1 cellular context compared by ENCODE assay signal in the genomic region with DNA sequence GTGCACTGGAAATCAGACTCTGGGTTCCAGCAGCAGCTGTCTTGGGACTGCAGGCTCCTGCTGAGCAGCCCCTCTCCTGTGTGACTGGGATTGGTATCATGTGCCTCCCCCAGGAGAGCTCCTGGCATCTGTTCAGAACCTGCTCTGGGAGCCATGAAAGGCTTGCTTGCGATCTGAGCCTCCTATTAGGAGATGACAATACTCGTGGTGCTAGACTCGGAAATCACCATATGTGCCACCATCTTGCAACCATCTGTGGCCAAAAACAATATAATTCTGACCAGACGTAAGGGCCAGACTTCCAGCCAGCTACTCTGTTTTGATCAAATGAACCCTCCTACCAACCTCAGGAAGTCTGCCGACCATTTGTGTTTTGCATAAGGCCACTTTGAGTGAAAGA.
TF ChIP-seq lines count a peak whose summit lies in the region.

No MANE protein-coding gene starts in this region.

TF ChIP-seq in H1, 55 proteins besides CTCF, POLR2A, EP300 and RAD21 (continued from another document):
- TF ChIP-seq, protein P1, sequence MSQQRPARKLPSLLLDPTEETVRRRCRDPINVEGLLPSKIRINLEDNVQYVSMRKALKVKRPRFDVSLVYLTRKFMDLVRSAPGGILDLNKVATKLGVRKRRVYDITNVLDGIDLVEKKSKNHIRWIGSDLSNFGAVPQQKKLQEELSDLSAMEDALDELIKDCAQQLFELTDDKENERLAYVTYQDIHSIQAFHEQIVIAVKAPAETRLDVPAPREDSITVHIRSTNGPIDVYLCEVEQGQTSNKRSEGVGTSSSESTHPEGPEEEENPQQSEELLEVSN (IDR thresholded peaks at IDR 0.05): no peak
- no peak for TF ChIP-seq KDM1A (IDR thresholded peaks at IDR 0.05; ENCODE audit: borderline replicate concordance, low read length)
- no peak for TF ChIP-seq RFX5 (IDR thresholded peaks at IDR 0.05; ENCODE audit: borderline replicate concordance, low read depth, low read length)
- no peak for TF ChIP-seq SIN3A (conservative IDR thresholded peaks at IDR 0.05 in 1 of 2, IDR thresholded peaks at IDR 0.05 in 1 of 2; ENCODE audit: low read depth in 1 of 2, low read length in 2 of 2)
- TF ChIP-seq NANOG (IDR thresholded peaks at IDR 0.05; ENCODE audit: insufficient read depth, low read depth, low read length, poor library complexity, severe bottlenecking): no peak
- no peak for TF ChIP-seq POLR2AphosphoS5 (IDR thresholded peaks at IDR 0.05; ENCODE audit: low read depth, low read length)
- no peak for TF ChIP-seq BCL11A (IDR thresholded peaks at IDR 0.05; ENCODE audit: low read depth in 2 of 2, low read length in 2 of 2)
